10 cellular contexts compared by ENCODE assay signal in the genomic region with DNA sequence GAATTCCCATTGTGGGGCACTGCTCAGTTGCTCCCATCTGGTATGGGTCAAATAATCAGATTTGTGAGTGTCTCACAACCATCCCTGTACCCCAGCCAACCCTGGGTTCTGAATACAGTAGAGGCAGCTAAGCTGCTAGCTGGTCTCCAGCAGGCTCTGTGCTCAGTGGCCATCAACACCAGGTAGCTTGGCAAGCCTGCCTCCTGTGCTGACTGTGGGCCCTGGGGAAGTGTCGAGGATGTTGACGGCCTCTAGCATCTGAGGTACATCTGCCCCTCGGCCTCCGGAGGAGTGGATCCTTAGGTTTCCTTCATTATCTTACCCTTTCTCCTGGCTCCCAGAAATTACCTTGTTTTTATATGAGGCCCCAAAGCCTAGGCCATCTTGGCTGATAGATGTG. TPM values are rescaled to one million over a fixed set of nuclear protein-coding genes. Genes with fewer than 3 reads are reported as not detected.
DNase-seq lines count a peak whose midpoint lies in the region; ATAC-seq and TF ChIP-seq lines count a peak whose summit lies in the region.
"Had no signal": no experiment of that assay in that cellular context is flagged by ENCODE, and none has a peak within 500 bp of the region (broad histone marks: within the 10 kb centered on the region; RNA-seq: fewer than 3 reads in every experiment).

No MANE protein-coding gene starts in this region.

- no peaks in the 10 kb centered on the region for H3K27me3 Mint-ChIP-seq in activated CD4-positive, alpha-beta T cell treated with anti-CD3 and anti-CD28 coated beads, Interleukin-2, amount 10 ng/mL, durations not matched to agents 7 days and 5 days
- H3K27me3 Mint-ChIP-seq in activated naive CD8-positive, alpha-beta T cell, result no peaks in the 10 kb centered on the region

- H3K4me3 Mint-ChIP-seq in activated CD4-positive, alpha-beta T cell treated with anti-CD3 and anti-CD28 coated beads, Interleukin-2, amount 10 ng/mL, durations not matched to agents 7 days and 5 days, result no peak overlapping the region
- H3K4me3 Mint-ChIP-seq in activated naive CD8-positive, alpha-beta T cell, result peak overlapping the region; percentile 44

- H3K9me3 Mint-ChIP-seq in activated CD4-positive, alpha-beta T cell treated with anti-CD3 and anti-CD28 coated beads, Interleukin-2, amount 10 ng/mL, durations not matched to agents 7 days and 5 days, result no peaks in the 10 kb centered on the region
- no peaks in the 10 kb centered on the region for H3K9me3 Mint-ChIP-seq in activated naive CD8-positive, alpha-beta T cell (ENCODE audit: low read depth)

- peak overlapping the region; percentile 85 for H3K27ac Mint-ChIP-seq in activated CD4-positive, alpha-beta T cell treated with anti-CD3 and anti-CD28 coated beads, Interleukin-2, amount 10 ng/mL, durations not matched to agents 7 days and 5 days
- peak overlapping the region; percentile 69 for H3K27ac Mint-ChIP-seq in activated naive CD8-positive, alpha-beta T cell

- H3K27me3 ChIP-seq in lung (ENCODE audit: control insufficient read depth, insufficient read depth) (no peaks in the 10 kb centered on the region), suprapubic skin (no peaks in the 10 kb centered on the region)
- H3K27me3 ChIP-seq: cardiac muscle cell had no signal

- no peaks in the 10 kb centered on the region for H3K9me3 ChIP-seq in lung (ENCODE audit: control insufficient read depth in 2 of 2, insufficient read depth in 1 of 2, low read length in 1 of 2)
- H3K9me3 ChIP-seq in suprapubic skin, result no peaks in the 10 kb centered on the region

- H3K36me3 ChIP-seq in lung (ENCODE audit: control insufficient read depth in 2 of 2, insufficient read depth in 2 of 2, low read length in 2 of 2), result no peaks in the 10 kb centered on the region
- no peaks in the 10 kb centered on the region for H3K36me3 ChIP-seq in suprapubic skin
- H3K36me3 ChIP-seq: cardiac muscle cell had no signal

- POLR2A ChIA-PET in activated CD4-positive, alpha-beta T cell treated with anti-CD3 and anti-CD28 coated beads, Interleukin-2, amount 10 ng/mL, durations not matched to agents 7 days and 5 days (lab: Charles Lee), result no interaction called here

- no peak for DNase-seq in activated CD4-positive, alpha-beta T cell treated with anti-CD3 and anti-CD28 coated beads, Interleukin-2, amount 10 ng/mL, durations not matched to agents 7 days and 5 days
- no peak for DNase-seq in activated CD4-positive, alpha-beta T cell treated with anti-CD3 and anti-CD28 coated beads, Interleukin-2, amount 50 U/mL, for 48 hours
- no peak for DNase-seq in lung (ENCODE audit: low spot score)
- no peak for DNase-seq in suprapubic skin (ENCODE audit: low spot score in 2 of 2)
- no peak for DNase-seq in inferior parietal cortex (ENCODE audit: extremely low spot score)
- no peak for DNase-seq in amniotic stem cell (lab: John Stamatoyannopoulos, UW)
- no peak for DNase-seq in stimulated activated naive CD4-positive, alpha-beta T cell (lab: John Stamatoyannopoulos, UW)
- DNase-seq: GOT3 had no signal

- peak overlapping the region; percentile 46 to 58 for H3K27ac ChIP-seq in lung (ENCODE audit: low read depth in 1 of 2, low read length in 1 of 2)
- H3K27ac ChIP-seq in suprapubic skin, result peak overlapping the region; percentile 6
- H3K27ac ChIP-seq: cardiac muscle cell had no signal

- no peak for TF ChIP-seq POLR2A in suprapubic skin (IDR thresholded peaks at IDR 0.05)

- H3K4me1 ChIP-seq in lung (ENCODE audit: control insufficient read depth in 2 of 2, insufficient read depth in 2 of 2, low read length in 2 of 2) (peaks cover 34 to 43% of the 10 kb centered on the region in 2 donors), suprapubic skin (peaks cover 78% of the 10 kb centered on the region)

- CTCF ChIA-PET in activated CD4-positive, alpha-beta T cell treated with anti-CD3 and anti-CD28 coated beads, Interleukin-2, amount 10 ng/mL, durations not matched to agents 7 days and 5 days (lab: Charles Lee), result interaction anchor here (0.5 to 1.7 kb wide), 2 partner anchors 13 to 297 kb away, joined by 3 to 5 read pairs; a partner anchor contains a TSS

- H3K4me1 Mint-ChIP-seq in activated CD4-positive, alpha-beta T cell treated with anti-CD3 and anti-CD28 coated beads, Interleukin-2, amount 10 ng/mL, durations not matched to agents 7 days and 5 days, result peaks cover 89% of the 10 kb centered on the region
- H3K4me1 Mint-ChIP-seq in activated naive CD8-positive, alpha-beta T cell (ENCODE audit: low read depth), result peaks cover 94% of the 10 kb centered on the region

- ATAC-seq in lung (ENCODE audit: insufficient read depth, low FRiP score), result no peak

- 82 to 85% methylated on average over 4 of the region's 4 CpGs for WGBS in lung, 2 donors
- 84% methylated on average over 4 of the region's 4 CpGs for WGBS in suprapubic skin

- TF ChIP-seq CTCF in lung (IDR thresholded peaks at IDR 0.05; ENCODE audit: control extremely low read depth, extremely low read depth) (no peak), suprapubic skin (IDR thresholded peaks at IDR 0.05) (no peak)

- no peak overlapping the region for H3K4me3 ChIP-seq in lung
- H3K4me3 ChIP-seq in suprapubic skin, result peak overlapping the region; percentile 4
- H3K4me3 ChIP-seq: cardiac muscle cell had no signal

- no peak for TF ChIP-seq EP300 in suprapubic skin (IDR thresholded peaks at IDR 0.05)

- H3K36me3 Mint-ChIP-seq in activated CD4-positive, alpha-beta T cell treated with anti-CD3 and anti-CD28 coated beads, Interleukin-2, amount 10 ng/mL, durations not matched to agents 7 days and 5 days (ENCODE audit: low read depth), result peaks cover 28% of the 10 kb centered on the region
- H3K36me3 Mint-ChIP-seq in activated naive CD8-positive, alpha-beta T cell, result no peaks in the 10 kb centered on the region

RNA-seq across cellular contexts. Expression of a gene that starts 13.3 kb away (rescaled TPM):
- total RNA-seq in activated CD4-positive, alpha-beta T cell treated with anti-CD3 and anti-CD28 coated beads, Interleukin-2, amount 10 ng/mL, durations not matched to agents 7 days and 5 days, result 100 to 1,000 TPM in 1 of 2 experiments, 10 to 100 TPM in 1; 96.2 to 102 TPM
- total RNA-seq in lung, result 10 to 100 TPM; 49.2 to 54.7 TPM
- polyA plus RNA-seq in lung, result 10 to 100 TPM; 14.8 to 33.0 TPM
- 10 to 100 TPM; 31.2 to 57.2 (median 44.0) TPM for total RNA-seq in suprapubic skin

RNA-seq across cellular contexts. Expression of a gene that starts 54.3 kb away (rescaled TPM):
- total RNA-seq in activated CD4-positive, alpha-beta T cell treated with anti-CD3 and anti-CD28 coated beads, Interleukin-2, amount 10 ng/mL, durations not matched to agents 7 days and 5 days, result 10 to 100 TPM; 33.2 to 35.5 TPM
- 10 to 100 TPM; 24.1 to 33.2 TPM for total RNA-seq in lung
- polyA plus RNA-seq in lung, result 10 to 100 TPM in 1 of 2 donors, 1 to 10 TPM in 1; 9.7 to 10.8 TPM
- 10 to 100 TPM; 23.6 to 45.0 (median 29.3) TPM for total RNA-seq in suprapubic skin
